ENCODE assay signal across 30 cellular contexts in genomic region chr11:116859175-116859574, GRCh38. TPM values are rescaled to one million over a fixed set of nuclear protein-coding genes. Genes with fewer than 3 reads are reported as not detected.
A peak's percentile ranks its signal among the peaks of the same experiment; 100 is the strongest.
DNase-seq lines count a peak whose midpoint lies in the region; ATAC-seq and TF ChIP-seq lines count a peak whose summit lies in the region.
"Had no signal": no experiment of that assay in that cellular context is flagged by ENCODE, and none has a peak within 500 bp of the region (broad histone marks: within the 10 kb centered on the region; RNA-seq: fewer than 3 reads in every experiment).

No MANE protein-coding gene starts in this region.

- ATAC-seq in activated naive CD8-positive, alpha-beta T cell treated with anti-CD3 and anti-CD28 coated beads, Interleukin-2, amount 50 U/mL, for 24 hours: no peak
- ATAC-seq in HG03571 (IDR thresholded peaks at IDR 0.05; ENCODE audit: unreplicated experiment): no peak
- ATAC-seq: K562, Panc1 had no signal

- intact Hi-C loops in CD14-positive monocyte (cut with micrococcal nuclease): no loop called here
- intact Hi-C loops in spleen (cut with DNase I; ENCODE audit: low total_unique reads): no loop called here

- peak overlapping the region in 4 of 7 donors; percentile 46 to 82 (median 56) for H3K27ac Mint-ChIP-seq in CD14-positive monocyte
- H3K27ac Mint-ChIP-seq in CD8-positive, alpha-beta memory T cell: peak overlapping the region in 6 of 8 donors; percentile 7 to 84 (median 64)
- H3K27ac Mint-ChIP-seq in activated naive CD8-positive, alpha-beta T cell treated with anti-CD3 and anti-CD28 coated beads, Interleukin-2, amount 50 U/mL, for 24 hours: peak overlapping the region; percentile 35

- no peaks in the 10 kb centered on the region for H3K27me3 Mint-ChIP-seq in CD14-positive monocyte (ENCODE audit: low read depth in 3 of 3)
- peaks cover 0 to 2% of the 10 kb centered on the region in 2 donors for H3K27me3 Mint-ChIP-seq in CD8-positive, alpha-beta memory T cell
- no peaks in the 10 kb centered on the region for H3K27me3 Mint-ChIP-seq in activated naive CD8-positive, alpha-beta T cell treated with anti-CD3 and anti-CD28 coated beads, Interleukin-2, amount 50 U/mL, for 24 hours

- TF ChIP-seq CTCF in CD14-positive monocyte (IDR thresholded peaks at IDR 0.05): no peak
- TF ChIP-seq CTCF in spleen (IDR thresholded peaks at IDR 0.05 in 8 of 11, conservative IDR thresholded peaks at IDR 0.05 in 3 of 11): no peak

- TF ChIP-seq POLR2A in spleen (IDR thresholded peaks at IDR 0.05): no peak

- no peaks in the 10 kb centered on the region for H3K9me3 ChIP-seq in CD8-positive, alpha-beta memory T cell (ENCODE audit: low read length)
- H3K9me3 ChIP-seq in spleen: no peaks in the 10 kb centered on the region
- H3K9me3 ChIP-seq: BLaER1 had no signal

- DNase-seq in CD14-positive monocyte (ENCODE audit: low spot score): no peak
- DNase-seq in CD8-positive, alpha-beta memory T cell: no peak
- DNase-seq in activated naive CD8-positive, alpha-beta T cell treated with anti-CD3 and anti-CD28 coated beads, Interleukin-2, amount 50 U/mL, for 24 hours: no peak
- DNase-seq in spleen: peak; percentile 63
- no peak for DNase-seq in iPS-NIHi7 (ENCODE audit: extremely low spot score)
- DNase-seq in GOT3 (lab: John Stamatoyannopoulos, UW): no peak
- DNase-seq: Calu3, DMS79 treated with DMSO at 0.1 percent for 48 hours, GF-D8, NCI-H1092 treated with DMSO at 0.1 percent for 48 hours, NCI-H1436, NCI-H187, NCI-H2081 treated with DMSO at 0.1 percent for 48 hours, NCI-H2171, NCI-H226, NCI-H510A, NCI-H69, SHP77 had no signal

- peaks cover 10% of the 10 kb centered on the region for H3K4me1 Mint-ChIP-seq in CD14-positive monocyte
- H3K4me1 Mint-ChIP-seq in CD8-positive, alpha-beta memory T cell: peaks cover 29 to 33% (median 30%) of the 10 kb centered on the region in 3 donors
- H3K4me1 Mint-ChIP-seq in activated naive CD8-positive, alpha-beta T cell treated with anti-CD3 and anti-CD28 coated beads, Interleukin-2, amount 50 U/mL, for 24 hours: peaks cover 19% of the 10 kb centered on the region

- CTCF ChIA-PET in CD8-positive, alpha-beta memory T cell (lab: Charles Lee): interaction anchor here (1.3 to 2.2 kb wide), 3 partner anchors 23 to 247 kb away, joined by 3 to 8 read pairs (median 8); no protein-coding TSS in a partner anchor

- no peaks in the 10 kb centered on the region for H3K27me3 ChIP-seq in CD8-positive, alpha-beta memory T cell (ENCODE audit: insufficient read depth, low read length, poor library complexity, severe bottlenecking)
- H3K27me3 ChIP-seq in spleen (replicated peaks in 1 of 7): no peaks in the 10 kb centered on the region
- H3K27me3 ChIP-seq: BLaER1 had no signal

- peaks cover 27% of the 10 kb centered on the region for H3K4me1 ChIP-seq in CD8-positive, alpha-beta memory T cell (ENCODE audit: insufficient read depth, low read length)
- H3K4me1 ChIP-seq in spleen: peaks cover 0 to 21% (median 11%) of the 10 kb centered on the region in 6 donors

- H3K36me3 ChIP-seq in CD8-positive, alpha-beta memory T cell (ENCODE audit: insufficient read depth, low read length): peaks cover 52% of the 10 kb centered on the region
- peaks cover 5 to 100% (median 73%) of the 10 kb centered on the region in 6 donors for H3K36me3 ChIP-seq in spleen

- 94 to 98% (median 96%) methylated on average over 7 to 8 of the region's 8 CpGs for WGBS in spleen, 5 donors

- no peaks in the 10 kb centered on the region for H3K9me3 Mint-ChIP-seq in CD14-positive monocyte
- H3K9me3 Mint-ChIP-seq in CD8-positive, alpha-beta memory T cell: no peaks in the 10 kb centered on the region
- H3K9me3 Mint-ChIP-seq in activated naive CD8-positive, alpha-beta T cell treated with anti-CD3 and anti-CD28 coated beads, Interleukin-2, amount 50 U/mL, for 24 hours: no peaks in the 10 kb centered on the region

- H3K36me3 Mint-ChIP-seq in CD14-positive monocyte: peaks cover 88 to 99% of the 10 kb centered on the region in 2 donors
- peaks cover 14 to 90% (median 31%) of the 10 kb centered on the region in 3 donors for H3K36me3 Mint-ChIP-seq in CD8-positive, alpha-beta memory T cell
- peaks cover 45% of the 10 kb centered on the region for H3K36me3 Mint-ChIP-seq in activated naive CD8-positive, alpha-beta T cell treated with anti-CD3 and anti-CD28 coated beads, Interleukin-2, amount 50 U/mL, for 24 hours (ENCODE audit: low read depth)

- H3K27ac ChIP-seq in CD8-positive, alpha-beta memory T cell (ENCODE audit: low read depth, low read length): no peak overlapping the region
- no peak overlapping the region for H3K27ac ChIP-seq in spleen
- H3K27ac ChIP-seq: BLaER1, RWPE1 had no signal

- no peak overlapping the region for H3K4me3 ChIP-seq in CD8-positive, alpha-beta memory T cell (ENCODE audit: low read length)
- no peak overlapping the region for H3K4me3 ChIP-seq in spleen
- H3K4me3 ChIP-seq: BLaER1, K562 had no signal

- POLR2A ChIA-PET in CD8-positive, alpha-beta memory T cell (lab: Charles Lee): interaction anchor here (0.9 kb wide), 1 partner anchor 86 kb away, joined by 3 read pairs; no protein-coding TSS in a partner anchor

- no peak overlapping the region for H3K4me3 Mint-ChIP-seq in CD14-positive monocyte
- H3K4me3 Mint-ChIP-seq in CD8-positive, alpha-beta memory T cell: no peak overlapping the region
- H3K4me3 Mint-ChIP-seq in activated naive CD8-positive, alpha-beta T cell treated with anti-CD3 and anti-CD28 coated beads, Interleukin-2, amount 50 U/mL, for 24 hours: no peak overlapping the region

RNA-seq across cellular contexts. Expression of gene APOA1, which starts 21.8 kb away (rescaled TPM):
- polyA plus RNA-seq in CD14-positive monocyte: not detected
- under 1 TPM; 0.33 to 0.48 TPM for total RNA-seq in CD8-positive, alpha-beta memory T cell
- not detected for polyA plus RNA-seq in CD8-positive, alpha-beta memory T cell
- 1 to 10 TPM in 3 of 7 donors, under 1 TPM in 2, not detected in 2; 0.44 to 2.2 (median 1.1) TPM for total RNA-seq in spleen
- 1 to 10 TPM; 1.4 to 3.3 (median 1.9) TPM for polyA plus RNA-seq in spleen
- total RNA-seq: A172, Calu3, HT-29, M059J, SK-MEL-5 had no signal
- polyA plus RNA-seq: AG04450, K562 had no signal

RNA-seq across cellular contexts. Expression of gene APOC3, which starts 29.5 kb away (rescaled TPM):
- not detected for polyA plus RNA-seq in CD14-positive monocyte
- total RNA-seq in CD8-positive, alpha-beta memory T cell: not detected
- polyA plus RNA-seq in CD8-positive, alpha-beta memory T cell: not detected
- not detected for total RNA-seq in spleen
- under 1 TPM in 1 of 3 donors, not detected in 2; 0.70 TPM for polyA plus RNA-seq in spleen
- total RNA-seq: A172, Calu3, H4, HT-29, M059J, OCI-LY7, SK-MEL-5 had no signal
- polyA plus RNA-seq: AG04450, K562 had no signal

RNA-seq across cellular contexts. Expression of gene APOA4, which starts 36.1 kb away (rescaled TPM):
- polyA plus RNA-seq in CD14-positive monocyte: not detected
- total RNA-seq in CD8-positive, alpha-beta memory T cell: not detected
- polyA plus RNA-seq in CD8-positive, alpha-beta memory T cell: not detected
- total RNA-seq in spleen: not detected
- under 1 TPM in 2 of 3 donors, not detected in 1; 0.05 to 0.16 TPM for polyA plus RNA-seq in spleen
- total RNA-seq: A172, Calu3, H4, HT-29, K562, M059J, OCI-LY7, SK-MEL-5 had no signal
- polyA plus RNA-seq: AG04450 had no signal
